8 cellular contexts compared by ENCODE assay signal in the genomic region with DNA sequence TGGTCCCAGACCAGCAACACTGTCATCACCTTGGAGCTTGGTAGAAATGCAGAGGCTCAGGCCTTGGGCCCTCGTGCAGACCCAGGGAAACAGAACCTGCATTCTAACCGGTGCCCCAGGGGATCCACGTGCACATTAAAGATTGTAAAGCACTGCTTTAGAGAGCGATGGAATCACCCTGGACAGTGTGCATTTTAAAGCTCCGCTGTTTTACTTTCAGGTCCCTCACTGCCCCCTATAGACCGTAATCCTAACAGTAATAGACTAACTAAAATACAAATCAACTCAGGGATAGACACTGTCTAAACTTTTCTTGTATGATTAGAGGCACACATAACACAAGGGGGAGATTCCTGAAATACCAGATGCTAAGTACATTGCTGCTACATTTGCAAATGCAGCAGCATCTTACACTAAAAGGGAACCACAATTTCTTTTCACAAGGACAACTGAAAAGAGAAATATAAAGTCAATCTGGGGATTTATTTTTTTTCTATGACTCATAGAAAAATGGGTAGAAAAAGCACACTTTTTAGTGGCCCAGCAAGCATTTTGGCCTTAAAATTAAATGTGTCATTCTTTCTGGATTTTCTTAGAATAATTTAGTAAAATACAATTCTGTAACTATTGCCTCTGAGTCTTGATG. TPM values are rescaled to one million over a fixed set of nuclear protein-coding genes. Genes with fewer than 3 reads are reported as not detected.
DNase-seq lines count a peak whose midpoint lies in the region; ATAC-seq, FAIRE-seq and TF ChIP-seq lines count a peak whose summit lies in the region.

No MANE protein-coding gene starts in this region.

- ATAC-seq in upper lobe of right lung (peak; percentile 68), HG03108 (IDR thresholded peaks at IDR 0.05; ENCODE audit: unreplicated experiment) (no peak)

- WGBS in transverse colon (ENCODE audit: low coverage in 1 of 2), 2 donors = 5 to 17% methylated on average over 3 to 6 of the region's 6 CpGs
- WGBS in stomach, 5 donors = 12 to 20% (median 16%) methylated on average over 6 of the region's 6 CpGs

- TF ChIP-seq POLR2A in transverse colon (IDR thresholded peaks at IDR 0.05) (no peak), stomach (IDR thresholded peaks at IDR 0.05) (no peak)

- H3K4me1 ChIP-seq in upper lobe of right lung = no peaks in the 10 kb centered on the region
- H3K4me1 ChIP-seq in transverse colon = no peaks in the 10 kb centered on the region
- no peaks in the 10 kb centered on the region for H3K4me1 ChIP-seq in stomach

- H3K27ac ChIP-seq in 22Rv1 (no peak overlapping the region), upper lobe of right lung (no peak overlapping the region), transverse colon (no peak overlapping the region), stomach (no peak overlapping the region)

- H3K9me3 ChIP-seq in upper lobe of right lung = no peaks in the 10 kb centered on the region
- no peaks in the 10 kb centered on the region for H3K9me3 ChIP-seq in transverse colon
- no peaks in the 10 kb centered on the region for H3K9me3 ChIP-seq in stomach

- H3K36me3 ChIP-seq in upper lobe of right lung (no peaks in the 10 kb centered on the region), transverse colon (no peaks in the 10 kb centered on the region), stomach (no peaks in the 10 kb centered on the region)

- peak; percentile 38 for DNase-seq in RCC 7860 (ENCODE audit: low spot score)
- DNase-seq in foreskin melanocyte = peak; percentile 24
- no peak for DNase-seq in upper lobe of right lung
- no peak for DNase-seq in transverse colon
- DNase-seq in stomach = no peak

- in situ Hi-C loops in transverse colon (cut with MboI; ENCODE audit: low pct_ligation_motif_present in 1 of 4, low pct_unique_long_range_greater_than_20kb in 1 of 4, low sequenced_read_pairs in 3 of 4) = loop anchor here in 1 of 4 donors (10.0 kb wide), 2 partner anchors 128 to 192 kb away; no protein-coding TSS in a partner anchor

- peaks cover 6% of the 10 kb centered on the region for H3K27me3 ChIP-seq in upper lobe of right lung
- H3K27me3 ChIP-seq in transverse colon = no peaks in the 10 kb centered on the region
- peaks cover 0 to 43% (median 0%) of the 10 kb centered on the region in 3 donors for H3K27me3 ChIP-seq in stomach

- H3K4me3 ChIP-seq in upper lobe of right lung = no peak overlapping the region
- H3K4me3 ChIP-seq in transverse colon = no peak overlapping the region
- H3K4me3 ChIP-seq in stomach = no peak overlapping the region

- intact Hi-C loops in upper lobe of right lung (cut with DNase I) = loop anchor here (5.0 kb wide), 1 partner anchor 121 kb away; no protein-coding TSS in a partner anchor
- intact Hi-C loops in transverse colon (cut with DNase I; ENCODE audit: low total_unique reads) = loop anchor here (10.0 kb wide), 2 partner anchors 182 to 598 kb away; no protein-coding TSS in a partner anchor
- intact Hi-C loops in stomach (cut with DNase I; ENCODE audit: low total_unique reads) = loop anchor here (5.0 kb wide), 1 partner anchor 121 kb away; no protein-coding TSS in a partner anchor

- TF ChIP-seq CTCF in 22Rv1 (IDR thresholded peaks at IDR 0.05) = peak; percentile 65
- peak; percentile 18; the same call in 1 of the 3 replicates for TF ChIP-seq CTCF in GM12872 (IDR thresholded peaks at IDR 0.05; ENCODE audit: insufficient read depth, low read depth, low read length)
- peak; percentile 30 for TF ChIP-seq CTCF in upper lobe of right lung (IDR thresholded peaks at IDR 0.05)
- peak in 2 of 5 experiments; percentile 16 to 20 for TF ChIP-seq CTCF in transverse colon (IDR thresholded peaks at IDR 0.05)
- no peak for TF ChIP-seq CTCF in stomach (IDR thresholded peaks at IDR 0.05)

- TF ChIP-seq EP300 in transverse colon (IDR thresholded peaks at IDR 0.05; ENCODE audit: low read depth) (no peak), stomach (IDR thresholded peaks at IDR 0.05) (no peak)

- no peak for FAIRE-seq in RCC 7860 (lab: Jason Lieb, UNC)

RNA-seq across cellular contexts. Expression of a gene that starts 10.5 kb away (rescaled TPM):
- total RNA-seq in upper lobe of right lung (3.4 TPM), transverse colon (not detected), stomach (1 to 10 TPM in 1 of 5 donors, not detected in 4; 3.3 TPM)
- 1 to 10 TPM in 2 of 3 donors, under 1 TPM in 1; 0.56 to 1.5 (median 1.2) TPM for polyA plus RNA-seq in stomach

Comparison
In these comparisons a context has a peak if more than half of its experiments do, and no peak if none do; other contexts are left out.
1. CTCF ChIP-seq: peak in 22Rv1 (single experiment), GM12872 (single experiment) and upper lobe of right lung (single experiment); none in stomach (0 of 7).
2. DNase-seq: peak in RCC 7860 (single experiment) and foreskin melanocyte (single experiment); none in upper lobe of right lung (single experiment), transverse colon (single experiment) and stomach (single experiment).